Comparison of ENCODE assay signal across 21 cellular contexts in the genomic region with DNA sequence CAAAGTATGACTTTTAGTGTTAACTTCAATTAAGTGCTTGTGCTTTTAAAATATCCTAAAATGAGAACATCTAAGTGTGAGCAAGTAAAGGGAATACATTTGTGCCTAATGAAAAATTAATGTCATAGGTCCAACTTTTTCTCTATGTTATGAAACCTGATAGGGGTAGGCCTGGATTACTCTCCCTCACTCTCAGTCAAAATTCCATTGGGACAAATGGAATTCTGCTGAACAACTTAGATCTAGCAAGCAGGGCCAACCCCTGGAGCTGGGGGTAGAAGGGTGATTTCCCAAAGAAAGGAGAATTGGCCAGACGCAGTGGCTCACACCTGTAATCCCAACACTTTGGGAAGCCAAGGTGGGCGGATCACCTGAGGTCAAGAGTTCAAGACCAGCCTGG.
"Had no signal": no experiment of that assay in that cellular context is flagged by ENCODE, and none has a peak within 500 bp of the region (broad histone marks: within the 10 kb centered on the region; RNA-seq: fewer than 3 reads in every experiment).

No MANE protein-coding gene starts in this region.

- H3K4me2 ChIP-seq: smooth muscle cell had no signal

- H3K27ac ChIP-seq: esophagus squamous epithelium, prostate gland, upper lobe of left lung had no signal

- H3K27me3 ChIP-seq: esophagus squamous epithelium, upper lobe of left lung had no signal

- H3K4me3 Mint-ChIP-seq: activated naive CD4-positive, alpha-beta T cell treated with anti-CD3 and anti-CD28 coated beads, Interleukin-2, amount 10 ng/mL, durations not matched to agents 7 days and 5 days; natural killer cell had no signal

- H3K27ac Mint-ChIP-seq: activated naive CD4-positive, alpha-beta T cell treated with anti-CD3 and anti-CD28 coated beads, Interleukin-2, amount 10 ng/mL, durations not matched to agents 7 days and 5 days; natural killer cell had no signal

- ATAC-seq: left lobe of liver, mucosa of descending colon, natural killer cell had no signal

- H3K4me1 ChIP-seq: esophagus squamous epithelium, prostate gland, upper lobe of left lung had no signal

- DNase-seq: activated CD4-positive, alpha-beta T cell treated with anti-CD3 and anti-CD28 coated beads for 1 hour; activated CD4-positive, alpha-beta T cell treated with anti-CD3 and anti-CD28 coated beads, Interleukin-2, amount 50 U/mL, for 48 hours; activated naive CD4-positive, alpha-beta T cell treated with anti-CD3 and anti-CD28 coated beads, Interleukin-2, amount 10 ng/mL, durations not matched to agents 7 days and 5 days; central memory CD4-positive, alpha-beta T cell; effector CD8-positive, alpha-beta T cell; esophagus squamous epithelium; islet precursor cell; mucosa of descending colon; natural killer cell; occipital lobe; right cardiac atrium; stimulated activated CD4-positive, alpha-beta T cell treated with anti-CD3 and anti-CD28 coated beads, Interleukin-4, amount 100 ng/mL, for 4 hours; stimulated activated CD8-positive, alpha-beta memory T cell treated with anti-CD3 and anti-CD28 coated beads, Interleukin-4, amount 100 ng/mL, for 48 hours; stimulated activated naive CD4-positive, alpha-beta T cell treated with Interleukin-2 at 50 U/mL for 16 hours; substantia nigra; T-helper 1 cell; T1000; upper lobe of left lung had no signal

- H3K36me3 Mint-ChIP-seq: activated naive CD4-positive, alpha-beta T cell treated with anti-CD3 and anti-CD28 coated beads, Interleukin-2, amount 10 ng/mL, durations not matched to agents 7 days and 5 days; natural killer cell had no signal

- H3K36me3 ChIP-seq: esophagus squamous epithelium, prostate gland, upper lobe of left lung had no signal

- H3K9me3 Mint-ChIP-seq: activated naive CD4-positive, alpha-beta T cell treated with anti-CD3 and anti-CD28 coated beads, Interleukin-2, amount 10 ng/mL, durations not matched to agents 7 days and 5 days; natural killer cell had no signal

- H3K4me3 ChIP-seq: esophagus squamous epithelium, mucosa of descending colon, prostate gland, smooth muscle cell, upper lobe of left lung had no signal

- H3K9me3 ChIP-seq: esophagus squamous epithelium, mucosa of descending colon, prostate gland, upper lobe of left lung had no signal
